In the genomic region with DNA sequence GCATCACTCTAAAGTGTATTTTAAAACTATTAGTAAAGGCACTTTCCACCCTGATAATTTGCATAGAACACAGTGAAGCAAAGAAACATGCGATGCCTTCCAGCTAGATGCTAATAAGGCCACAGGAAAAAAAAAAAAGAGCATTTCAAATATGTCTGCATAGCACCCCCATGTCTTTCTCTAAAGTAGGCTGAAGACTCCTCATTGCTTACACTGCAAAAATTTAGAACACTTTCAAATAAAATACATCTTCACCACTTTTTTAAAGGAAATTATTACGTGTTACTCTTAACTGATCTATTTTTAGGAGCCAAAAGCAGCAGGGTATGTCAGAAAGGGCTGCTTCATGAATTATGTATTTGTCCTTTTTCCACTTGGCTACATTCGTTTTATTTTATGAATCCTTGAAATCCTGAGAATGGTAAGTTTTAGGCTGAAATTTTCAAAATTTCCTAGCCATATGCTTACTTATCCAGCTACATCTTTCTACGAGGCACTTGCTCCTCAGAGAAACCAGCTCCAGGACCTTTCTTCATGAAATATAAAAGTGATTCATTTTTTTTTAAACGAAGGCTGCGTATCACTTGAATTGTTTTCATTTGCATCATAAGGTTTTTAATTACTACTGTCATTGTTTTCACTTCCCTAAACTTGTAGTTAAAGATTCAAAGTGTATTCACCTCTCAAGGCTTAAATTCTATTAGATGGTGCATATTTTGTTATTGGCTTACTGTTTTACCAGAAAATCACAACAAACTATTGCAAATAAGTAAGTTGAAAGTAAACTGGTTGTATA, we compare ENCODE assay signal across 13 cellular contexts.
DNase-seq lines count a peak whose midpoint lies in the region; ATAC-seq and TF ChIP-seq lines count a peak whose summit lies in the region.
"Had no signal": no experiment of that assay in that cellular context is flagged by ENCODE, and none has a peak within 500 bp of the region (broad histone marks: within the 10 kb centered on the region; RNA-seq: fewer than 3 reads in every experiment).

No MANE protein-coding gene starts in this region.

- peak overlapping the region; percentile 17 for H3K4me3 Mint-ChIP-seq in activated B cell treated with CpG ODN at 0.5 μM for 24 hours
- H3K4me3 Mint-ChIP-seq: CD4-positive, CD25-positive, alpha-beta regulatory T cell had no signal

- no peaks in the 10 kb centered on the region for H3K27me3 ChIP-seq in PC-3 (ENCODE audit: low read length)
- H3K27me3 ChIP-seq: thyroid gland had no signal

- H3K79me2 ChIP-seq in PC-3 (ENCODE audit: low read length), result no peaks in the 10 kb centered on the region

- no peaks in the 10 kb centered on the region for H3K36me3 ChIP-seq in PC-3 (ENCODE audit: low read depth, low read length)
- H3K36me3 ChIP-seq: thyroid gland had no signal

- no peak overlapping the region for H3K27ac ChIP-seq in PC-3 (ENCODE audit: low read length)
- H3K27ac ChIP-seq: thyroid gland had no signal

- POLR2A ChIA-PET in activated B cell treated with CpG ODN at 0.5 μM for 24 hours (lab: Charles Lee), result interaction anchor here (1.4 kb wide), 1 partner anchor 12 kb away, joined by 4 read pairs; no protein-coding TSS in a partner anchor
- POLR2A ChIA-PET in PC-3 (lab: Charles Lee; ENCODE audit: unreplicated experiment), result no interaction called here

- H3K9me3 ChIP-seq in PC-3 (ENCODE audit: low read length), result no peaks in the 10 kb centered on the region
- H3K9me3 ChIP-seq: thyroid gland had no signal

- CTCF ChIA-PET in activated B cell treated with CpG ODN at 0.5 μM for 24 hours (lab: Charles Lee), result no interaction called here
- CTCF ChIA-PET in PC-3 (lab: Charles Lee), result no interaction called here

- DNase-seq in activated B cell treated with CpG ODN at 0.5 μM for 24 hours, result no peak
- no peak for DNase-seq in NK-92 (lab: John Stamatoyannopoulos, UW; ENCODE audit: unreplicated experiment)
- no peak for DNase-seq in hypothalamus (lab: John Stamatoyannopoulos, UW)
- DNase-seq in HPDE6-E6E7 (ENCODE audit: extremely low spot score), result no peak
- no peak for DNase-seq in PC-3
- DNase-seq: CD4-positive, CD25-positive, alpha-beta regulatory T cell; kidney glomerular epithelial cell; occipital lobe; stimulated activated CD4-positive, alpha-beta T cell treated with anti-CD3 and anti-CD28 coated beads, Interleukin-2, amount 100 ng/mL, for 48 hours; thyroid gland had no signal

- no peak overlapping the region for H3K4me2 ChIP-seq in PC-3 (ENCODE audit: low read length)

- H3K4me3 ChIP-seq in PC-3 (ENCODE audit: low read length), result no peak overlapping the region
- H3K4me3 ChIP-seq: thyroid gland had no signal

- 0 out of 2 replicates have a peak, but pooled peaks cover under 1% of the 10 kb centered on the region for H3K4me1 ChIP-seq in PC-3 (ENCODE audit: insufficient read depth, low read length)
- H3K4me1 ChIP-seq: thyroid gland had no signal

- no peaks in the 10 kb centered on the region for H3K36me3 Mint-ChIP-seq in activated B cell treated with CpG ODN at 0.5 μM for 24 hours (ENCODE audit: low read depth)
- H3K36me3 Mint-ChIP-seq: CD4-positive, CD25-positive, alpha-beta regulatory T cell had no signal

- BruUV-seq in PC-3 (replicated peaks; lab: Mats Ljungman, UMichigan), result no TSS peak

- no peak overlapping the region for H2AFZ ChIP-seq in PC-3 (ENCODE audit: low read length)

- no peaks in the 10 kb centered on the region for H3K9me3 Mint-ChIP-seq in activated B cell treated with CpG ODN at 0.5 μM for 24 hours

- H4K20me1 ChIP-seq in PC-3 (ENCODE audit: low read length), result no peaks in the 10 kb centered on the region

- H3K9ac ChIP-seq in PC-3 (ENCODE audit: low read length), result no peak overlapping the region

- H3F3A ChIP-seq in PC-3 (ENCODE audit: low read length, unreplicated experiment), result no peaks in the 10 kb centered on the region

- intact Hi-C loops in activated B cell treated with CpG ODN at 0.5 μM for 24 hours (cut with micrococcal nuclease), result loop anchor here (5.0 kb wide), 2 partner anchors 65 to 215 kb away; no protein-coding TSS in a partner anchor
- intact Hi-C loops in PC-3 (cut with micrococcal nuclease), result no loop called here

- H3K9me2 ChIP-seq in PC-3 (replicated peaks; ENCODE audit: low read length), result no peaks in the 10 kb centered on the region

- no peak for TF ChIP-seq CTCF in activated B cell treated with CpG ODN at 0.5 μM for 24 hours (IDR thresholded peaks at IDR 0.05)
- TF ChIP-seq CTCF in PC-3 (conservative IDR thresholded peaks at IDR 0.05; ENCODE audit: low read depth, low read length), result no peak

- H3K27me3 Mint-ChIP-seq in activated B cell treated with CpG ODN at 0.5 μM for 24 hours, result peaks cover 41% of the 10 kb centered on the region
- H3K27me3 Mint-ChIP-seq: CD4-positive, CD25-positive, alpha-beta regulatory T cell had no signal

- peak; percentile 79 for ATAC-seq in GM18502 (IDR thresholded peaks at IDR 0.05; ENCODE audit: poor library complexity, unreplicated experiment)
- peak; percentile 78 for ATAC-seq in GM21423 (IDR thresholded peaks at IDR 0.05; ENCODE audit: unreplicated experiment)
- ATAC-seq in HG03135 (IDR thresholded peaks at IDR 0.05; ENCODE audit: unreplicated experiment), result peak; percentile 62
- ATAC-seq in activated B cell treated with CpG ODN at 0.5 μM for 24 hours (ENCODE audit: low read depth), result peak; percentile 62
- no peak for ATAC-seq in PC-3

- peaks cover 18% of the 10 kb centered on the region for H3K4me1 Mint-ChIP-seq in activated B cell treated with CpG ODN at 0.5 μM for 24 hours
- H3K4me1 Mint-ChIP-seq: CD4-positive, CD25-positive, alpha-beta regulatory T cell had no signal

- H3K27ac Mint-ChIP-seq in activated B cell treated with CpG ODN at 0.5 μM for 24 hours, result no peak overlapping the region
- H3K27ac Mint-ChIP-seq: CD4-positive, CD25-positive, alpha-beta regulatory T cell had no signal
